In genomic region chr4:1538096-1538410, GRCh38 we compare ENCODE assay signal across 20 cellular contexts.
DNase-seq lines count a peak whose midpoint lies in the region; ATAC-seq, FAIRE-seq and TF ChIP-seq lines count a peak whose summit lies in the region.
"Had no signal": no experiment of that assay in that cellular context is flagged by ENCODE, and none has a peak within 500 bp of the region (broad histone marks: within the 10 kb centered on the region; RNA-seq: fewer than 3 reads in every experiment).

No MANE protein-coding gene starts in this region.

- no peak for TF ChIP-seq RAD21 in H1 (IDR thresholded peaks at IDR 0.05 in 1 of 2, conservative IDR thresholded peaks at IDR 0.05 in 1 of 2; ENCODE audit: low read depth in 2 of 2, low read length in 2 of 2)

- no peak overlapping the region for H3K4me2 ChIP-seq in H1 (ENCODE audit: insufficient read depth in 1 of 2, low read depth in 2 of 2, low read length in 2 of 2)

- H3K36me3 Mint-ChIP-seq in natural killer cell treated with Interleukin-12 subunit alpha and Interleukin-12 subunit beta and Interleukin-15 and Interleukin-18, amount 100 ng/mL, for 72 hours = no peaks in the 10 kb centered on the region
- no peaks in the 10 kb centered on the region for H3K36me3 Mint-ChIP-seq in natural killer cell
- H3K36me3 Mint-ChIP-seq: CD14-positive monocyte; CD8-positive, alpha-beta T cell had no signal

- H4K5ac ChIP-seq in H1 (ENCODE audit: insufficient read length, low read depth, low read length) = no peak overlapping the region

- no peak overlapping the region for H3K4me3 ChIP-seq in H1 (ENCODE audit: extremely low read depth in 1 of 4, insufficient read depth in 2 of 4, low read depth in 3 of 4, low read length in 4 of 4)
- H3K4me3 ChIP-seq in mucosa of descending colon = no peak overlapping the region
- H3K4me3 ChIP-seq: HAP-1 had no signal

- H2BK120ac ChIP-seq in H1 (replicated peaks; ENCODE audit: low read depth, low read length) = no peak overlapping the region

- H3K4me1 ChIP-seq in H1 (replicated peaks in 1 of 4; ENCODE audit: control insufficient read depth in 3 of 4, insufficient read depth in 4 of 4, low read length in 3 of 4) (no peaks in the 10 kb centered on the region; a peak in 2 of 7 replicates), mucosa of descending colon (ENCODE audit: low read depth) (no peaks in the 10 kb centered on the region)
- H3K4me1 ChIP-seq: HAP-1 had no signal

- H3K27me3 Mint-ChIP-seq in natural killer cell treated with Interleukin-12 subunit alpha and Interleukin-12 subunit beta and Interleukin-15 and Interleukin-18, amount 100 ng/mL, for 72 hours = no peaks in the 10 kb centered on the region
- peaks cover 0 to 5% of the 10 kb centered on the region in 2 donors for H3K27me3 Mint-ChIP-seq in natural killer cell (ENCODE audit: low read depth in 2 of 2)

- H3K9ac ChIP-seq in H1 (replicated peaks in 1 of 4; ENCODE audit: extremely low read depth in 1 of 4, low read depth in 3 of 4, low read length in 3 of 4) = no peak overlapping the region

- H3K4ac ChIP-seq in H1 (replicated peaks; ENCODE audit: insufficient read length, low read depth, low read length) = no peak overlapping the region

- POLR2A ChIA-PET in H1 (lab: Charles Lee; ENCODE audit: partially characterized antibody) = no interaction called here

- no peaks in the 10 kb centered on the region for H3K36me3 ChIP-seq in H1 (ENCODE audit: control insufficient read depth in 2 of 4, insufficient read depth in 4 of 4, low read length in 3 of 4)
- no peaks in the 10 kb centered on the region for H3K36me3 ChIP-seq in mucosa of descending colon (ENCODE audit: low read depth)
- H3K36me3 ChIP-seq: HAP-1 had no signal

- peaks cover 0 to 8% of the 10 kb centered on the region in 2 experiments for H4K20me1 ChIP-seq in H1 (replicated peaks in 1 of 2; ENCODE audit: control insufficient read depth in 1 of 2, insufficient read depth in 2 of 2, low read length in 2 of 2)

- CTCF ChIA-PET in H1 (lab: Charles Lee; ENCODE audit: partially characterized antibody) = interaction anchor here (1.2 kb wide), 1 partner anchor 11 kb away, joined by 4 read pairs; no protein-coding TSS in a partner anchor

- no peak overlapping the region for H3K14ac ChIP-seq in H1 (ENCODE audit: insufficient read length)

- H3K23me2 ChIP-seq in H1 (ENCODE audit: low read depth, low read length) = peaks cover 3% of the 10 kb centered on the region; the same call in 1 of the 2 replicates

- H4K91ac ChIP-seq in H1 (replicated peaks; ENCODE audit: insufficient read length, low read length) = no peak overlapping the region

- H4K8ac ChIP-seq in H1 (ENCODE audit: extremely low read depth, insufficient read depth, low read length) = peak overlapping the region; percentile 45; the same call in 1 of the 2 replicates

- no peak overlapping the region for H2AFZ ChIP-seq in H1 (ENCODE audit: low read length)

- no peaks in the 10 kb centered on the region for H3K9me3 ChIP-seq in H1 (ENCODE audit: insufficient read depth in 2 of 2, low read depth in 1 of 2, low read length in 1 of 2)
- H3K9me3 ChIP-seq in mucosa of descending colon = no peaks in the 10 kb centered on the region
- H3K9me3 ChIP-seq: HAP-1 had no signal

- TF ChIP-seq POLR2A in H1 (IDR thresholded peaks at IDR 0.05; ENCODE audit: control extremely low read depth in 1 of 2, low read depth in 2 of 2, low read length in 2 of 2) = no peak

- WGBS in H1 (ENCODE audit: extremely low coverage in 1 of 2, insufficient coverage in 1 of 2, insufficient read length in 1 of 2, insufficient replicate concordance in 2 of 2, low coverage in 1 of 2, low lambda C conversion rate in 2 of 2, missing lambda C conversion rate in 1 of 2), 2 experiments = 87% methylated on average over 7 of the region's 9 CpGs; no CpG with 5 or more reads in 1 of the 2 experiments

- TF ChIP-seq EP300 in H1 (IDR thresholded peaks at IDR 0.05; ENCODE audit: borderline replicate concordance in 1 of 2, low read depth in 2 of 2, low read length in 2 of 2) = no peak

- H3K4me3 Mint-ChIP-seq in natural killer cell treated with Interleukin-12 subunit alpha and Interleukin-12 subunit beta and Interleukin-15 and Interleukin-18, amount 100 ng/mL, for 72 hours = no peak overlapping the region
- H3K4me3 Mint-ChIP-seq in natural killer cell = no peak overlapping the region
- H3K4me3 Mint-ChIP-seq: CD14-positive monocyte; CD8-positive, alpha-beta T cell; HFFc6 had no signal

- H3K79me1 ChIP-seq in H1 (ENCODE audit: low read depth, low read length) = no peaks in the 10 kb centered on the region

- intact Hi-C loops in natural killer cell (cut with micrococcal nuclease) (no loop called here), mucosa of descending colon (cut with DNase I, micrococcal nuclease) (no loop called here)

- H2BK20ac ChIP-seq in H1 (ENCODE audit: low read length) = no peak overlapping the region

- no peak overlapping the region for H2BK5ac ChIP-seq in H1 (ENCODE audit: low read depth, low read length)

- TF ChIP-seq CTCF in natural killer cell (IDR thresholded peaks at IDR 0.05) (no peak), H1 (IDR thresholded peaks at IDR 0.05; ENCODE audit: control extremely low read depth in 1 of 3, insufficient read depth in 1 of 3, low read depth in 1 of 3, low read length in 3 of 3) (no peak), mucosa of descending colon (IDR thresholded peaks at IDR 0.05) (no peak)

- no peak for FAIRE-seq in H1 (lab: Jason Lieb, UNC)
- FAIRE-seq: D721Med, G401.6, GM12891 had no signal

- no peak overlapping the region for H3K23ac ChIP-seq in H1 (ENCODE audit: insufficient read length)

- H2AK5ac ChIP-seq in H1 (ENCODE audit: low read depth, low read length) = no peak overlapping the region

- no peaks in the 10 kb centered on the region for H3K27me3 ChIP-seq in H1 (replicated peaks in 1 of 4; ENCODE audit: control insufficient read depth in 3 of 4, extremely low read depth in 1 of 4, insufficient read depth in 3 of 4, low read length in 3 of 4)

- no peak overlapping the region for H3K18ac ChIP-seq in H1 (ENCODE audit: extremely low read depth, low read length)

- no peak overlapping the region for H3K27ac Mint-ChIP-seq in natural killer cell treated with Interleukin-12 subunit alpha and Interleukin-12 subunit beta and Interleukin-15 and Interleukin-18, amount 100 ng/mL, for 72 hours
- H3K27ac Mint-ChIP-seq in natural killer cell = no peak overlapping the region
- H3K27ac Mint-ChIP-seq: CD14-positive monocyte; CD8-positive, alpha-beta T cell; HFFc6 had no signal

- no peak overlapping the region for H2BK15ac ChIP-seq in H1 (ENCODE audit: low read length)

- no peak overlapping the region for H3K56ac ChIP-seq in H1 (replicated peaks; ENCODE audit: insufficient read length, low read depth, low read length)

- H3K79me2 ChIP-seq in H1 (ENCODE audit: control insufficient read depth in 1 of 2, insufficient read depth in 2 of 2, low read length in 2 of 2) = no peaks in the 10 kb centered on the region

- no peaks in the 10 kb centered on the region for H3K4me1 Mint-ChIP-seq in natural killer cell treated with Interleukin-12 subunit alpha and Interleukin-12 subunit beta and Interleukin-15 and Interleukin-18, amount 100 ng/mL, for 72 hours (ENCODE audit: low read depth in 2 of 2)
- H3K4me1 Mint-ChIP-seq in natural killer cell = no peaks in the 10 kb centered on the region
- H3K4me1 Mint-ChIP-seq: CD14-positive monocyte had no signal

- ATAC-seq in natural killer cell treated with Interleukin-12 subunit alpha and Interleukin-12 subunit beta and Interleukin-15 and Interleukin-18, amount 100 ng/mL, for 72 hours = no peak
- no peak for ATAC-seq in natural killer cell
- ATAC-seq in mucosa of descending colon = no peak
- ATAC-seq in HG03159 (IDR thresholded peaks at IDR 0.05; ENCODE audit: unreplicated experiment) = no peak
- no peak for ATAC-seq in HG03342 (IDR thresholded peaks at IDR 0.05; ENCODE audit: unreplicated experiment)
- ATAC-seq: CD8-positive, alpha-beta T cell had no signal

- H3K27ac ChIP-seq in H1 (ENCODE audit: low read depth, low read length) = no peak overlapping the region
- H3K27ac ChIP-seq: HL-60 had no signal

- peak; percentile 39 for DNase-seq in natural killer cell treated with Interleukin-12 subunit alpha and Interleukin-12 subunit beta and Interleukin-15 and Interleukin-18, amount 100 ng/mL, for 72 hours (ENCODE audit: low spot score)
- DNase-seq in natural killer cell (no peak), H1 (ENCODE audit: low read depth in 1 of 2, low spot score in 2 of 2) (no peak), mucosa of descending colon (peak in 2 of 3 donors; percentile 11 to 27), SIG-M5 treated with dmso at 0.1 percent for 504 hours (lab: John Stamatoyannopoulos, UW; ENCODE audit: unreplicated experiment) (no peak)
- DNase-seq: COR-L47, DMS153, DMS79 treated with DMSO at 0.1 percent for 48 hours, EL, GOT3, HFFc6 had no signal

- no peak overlapping the region for H2BK12ac ChIP-seq in H1 (ENCODE audit: low read depth, low read length)

- H3K9me3 Mint-ChIP-seq in natural killer cell treated with Interleukin-12 subunit alpha and Interleukin-12 subunit beta and Interleukin-15 and Interleukin-18, amount 100 ng/mL, for 72 hours = no peaks in the 10 kb centered on the region
- no peaks in the 10 kb centered on the region for H3K9me3 Mint-ChIP-seq in natural killer cell
- H3K9me3 Mint-ChIP-seq: CD8-positive, alpha-beta T cell; HFFc6 had no signal

TF ChIP-seq in H1, 55 proteins besides CTCF, POLR2A, EP300 and RAD21 (continues in another document):
- TF ChIP-seq TEAD4 (IDR thresholded peaks at IDR 0.05; ENCODE audit: low read depth, low read length) (no peak), TBP (IDR thresholded peaks at IDR 0.05; ENCODE audit: low read depth, low read length) (no peak), JUND (IDR thresholded peaks at IDR 0.05; ENCODE audit: low read length) (no peak), SP2 (IDR thresholded peaks at IDR 0.05; ENCODE audit: low read length) (no peak), RXRA (IDR thresholded peaks at IDR 0.05; ENCODE audit: insufficient read depth, low read depth, low read length) (no peak), SP4 (IDR thresholded peaks at IDR 0.05; ENCODE audit: low read length) (no peak), EGR1 (IDR thresholded peaks at IDR 0.05; ENCODE audit: borderline replicate concordance, low read depth, low read length) (no peak), TCF12 (IDR thresholded peaks at IDR 0.05; ENCODE audit: low read depth, low read length) (no peak), MAFK (IDR thresholded peaks at IDR 0.05; ENCODE audit: low read depth, low read length) (no peak), MAX (IDR thresholded peaks at IDR 0.05) (no peak), POLR2AphosphoS5 (IDR thresholded peaks at IDR 0.05; ENCODE audit: low read depth, low read length) (no peak), SRF (IDR thresholded peaks at IDR 0.05; ENCODE audit: low read depth, low read length) (no peak), KDM5A (IDR thresholded peaks at IDR 0.05; ENCODE audit: low read length) (no peak), SIN3A (conservative IDR thresholded peaks at IDR 0.05 in 1 of 2, IDR thresholded peaks at IDR 0.05 in 1 of 2; ENCODE audit: low read depth in 1 of 2, low read length in 2 of 2) (no peak), BACH1 (IDR thresholded peaks at IDR 0.05; ENCODE audit: low read length) (no peak)

Comparison
In these comparisons a context has a peak if more than half of its experiments do, and no peak if none do; other contexts are left out.
1. DNase-seq: peak in natural killer cell treated with Interleukin-12 subunit alpha and Interleukin-12 subunit beta and Interleukin-15 and Interleukin-18, amount 100 ng/mL, for 72 hours (single experiment) and mucosa of descending colon (2 of 3); none in natural killer cell (single experiment), H1 (0 of 2) and SIG-M5 treated with dmso at 0.1 percent for 504 hours (single experiment).